Comparison of ENCODE assay signal across 18 cellular contexts in the genomic region with DNA sequence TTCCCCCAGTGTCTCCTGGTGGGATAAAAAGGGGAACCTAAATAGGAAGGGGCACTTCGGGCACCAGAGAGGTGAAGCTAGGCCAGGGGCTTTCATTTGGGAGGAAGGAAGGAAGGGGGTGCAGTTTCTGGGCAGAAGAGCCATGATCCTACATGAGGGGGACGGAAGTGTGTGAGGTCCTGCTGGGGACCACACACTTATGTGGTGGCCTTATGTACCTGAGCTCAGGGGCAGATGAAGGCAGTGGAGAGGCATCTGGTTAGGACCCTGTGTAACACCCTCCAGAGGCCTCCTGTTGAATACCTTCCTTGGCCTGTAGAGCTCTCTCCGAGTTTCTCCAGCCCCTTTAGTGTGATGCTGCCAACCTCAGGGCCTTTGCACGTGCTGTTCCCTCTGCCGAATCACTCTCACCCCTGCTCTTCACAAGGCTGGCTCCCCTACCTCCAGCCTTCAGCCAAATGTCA. TPM values are rescaled to one million over a fixed set of nuclear protein-coding genes. Genes with fewer than 3 reads are reported as not detected.
"Had no signal": no experiment of that assay in that cellular context is flagged by ENCODE, and none has a peak within 500 bp of the region (broad histone marks: within the 10 kb centered on the region; RNA-seq: fewer than 3 reads in every experiment).

No MANE protein-coding gene starts in this region.

- H3K27ac Mint-ChIP-seq: activated B cell treated with CpG ODN at 0.5 μM for 24 hours; activated T-helper 2 cell treated with anti-CD3 and anti-CD28 coated beads, Interferon-gamma antibody, Interleukin-2, Interleukin-4, amounts not matched to agents 10 μg/mL and 5 μg/mL and 100 μg/mL, durations not matched to agents 14 hours and 24 hours and 36 hours had no signal

- H3K4me1 ChIP-seq: parathyroid adenoma had no signal

- H3K9ac ChIP-seq: parathyroid adenoma had no signal

- H3K4me1 Mint-ChIP-seq: activated B cell treated with CpG ODN at 0.5 μM for 24 hours, T-cell had no signal

- H3K4me3 ChIP-seq: heart right ventricle, left ventricle myocardium inferior, smooth muscle cell had no signal

- H3K36me3 ChIP-seq: heart right ventricle, left ventricle myocardium inferior had no signal

- H3K36me3 Mint-ChIP-seq: T-cell had no signal

- H3K4me3 Mint-ChIP-seq: activated B cell treated with CpG ODN at 0.5 μM for 24 hours; activated CD4-positive, alpha-beta T cell treated with anti-CD3 and anti-CD28 coated beads, Interleukin-2, amount 10 ng/mL, durations not matched to agents 24 days and 14 days; T-cell had no signal

- H3K9me3 Mint-ChIP-seq: activated B cell treated with CpG ODN at 0.5 μM for 24 hours; activated CD4-positive, alpha-beta T cell treated with anti-CD3 and anti-CD28 coated beads, Interleukin-2, amount 10 ng/mL, durations not matched to agents 24 days and 14 days; activated T-helper 2 cell treated with anti-CD3 and anti-CD28 coated beads, Interferon-gamma antibody, Interleukin-2, Interleukin-4, amounts not matched to agents 10 μg/mL and 5 μg/mL and 100 μg/mL, durations not matched to agents 14 hours and 24 hours and 36 hours; T-cell had no signal

- H3K27ac ChIP-seq: parathyroid adenoma had no signal

- H3K9me3 ChIP-seq: heart right ventricle, left ventricle myocardium inferior had no signal

- DNase-seq: activated B cell treated with CpG ODN at 0.5 μM for 24 hours; activated CD4-positive, alpha-beta T cell treated with anti-CD3 and anti-CD28 coated beads, Interleukin-2, amount 10 ng/mL, durations not matched to agents 24 days and 14 days; activated naive CD4-positive, alpha-beta T cell treated with anti-CD3 and anti-CD28 coated beads, Interleukin-2, amount 50 U/mL, for 16 hours; activated T-cell treated with anti-CD3 and anti-CD28 coated beads for 4 hours; amygdala; heart right ventricle; kidney; left ventricle myocardium inferior; mesenchymal stem cell; substantia nigra; T-cell; trophoblast cell had no signal

- H3K27me3 Mint-ChIP-seq: activated B cell treated with CpG ODN at 0.5 μM for 24 hours, T-cell had no signal

RNA-seq across cellular contexts. Expression of a gene that starts 37.0 kb away (rescaled TPM):
- total RNA-seq: frontal cortex, left ventricle myocardium inferior, SK-MEL-5 had no signal
- polyA plus RNA-seq: neural cell had no signal
